ENCODE assay signal across 30 cellular contexts in the genomic region with DNA sequence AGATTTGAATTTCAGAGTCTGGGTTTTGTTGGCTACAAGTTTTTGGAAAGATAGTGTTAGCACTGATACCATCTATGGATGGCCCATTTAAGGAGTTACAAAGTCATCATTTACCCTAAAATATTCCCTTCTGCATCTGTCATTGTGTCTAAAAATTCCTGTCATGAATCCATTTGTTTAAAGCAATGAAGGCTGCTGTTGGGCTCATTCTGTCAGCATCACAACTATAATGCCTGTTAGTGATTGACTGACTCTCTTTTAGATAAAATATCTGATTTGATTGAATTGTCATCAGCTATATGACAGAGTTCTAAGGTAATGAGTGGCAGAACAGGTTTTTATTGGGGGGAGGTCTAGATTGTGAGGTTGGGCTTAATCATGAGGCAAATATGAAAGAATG.
"Had no signal": no experiment of that assay in that cellular context is flagged by ENCODE, and none has a peak within 500 bp of the region (broad histone marks: within the 10 kb centered on the region; RNA-seq: fewer than 3 reads in every experiment).

No MANE protein-coding gene starts in this region.

- DNase-seq: activated effector memory CD4-positive, alpha-beta T cell treated with anti-CD3 and anti-CD28 coated beads, Interleukin-2, amount 50 U/mL, for 16 hours; activated effector memory CD4-positive, alpha-beta T cell treated with Interleukin-2 at 50 U/mL for 16 hours; activated gamma-delta T cell; activated gamma-delta T cell treated with Interleukin-2 at 50 U/mL for 16 hours; activated naive CD4-positive, alpha-beta T cell; activated naive CD4-positive, alpha-beta T cell treated with anti-CD3 and anti-CD28 coated beads for 36 hours; activated naive CD4-positive, alpha-beta T cell treated with anti-CD3 and anti-CD28 coated beads, Interleukin-2, amount 10 ng/mL, durations not matched to agents 7 days and 5 days; activated naive CD4-positive, alpha-beta T cell treated with anti-CD3 and anti-CD28 coated beads, Interleukin-2, amount 50 U/mL, for 16 hours; activated naive CD4-positive, alpha-beta T cell treated with Interleukin-2 at 50 U/mL for 16 hours; activated naive CD8-positive, alpha-beta T cell treated with anti-CD3 and anti-CD28 coated beads for 36 hours; activated naive CD8-positive, alpha-beta T cell treated with anti-CD3 and anti-CD28 coated beads, Interleukin-2, amount 10 ng/mL, durations not matched to agents 7 days and 5 days; activated naive CD8-positive, alpha-beta T cell treated with anti-CD3 and anti-CD28 coated beads, Interleukin-2, amount 50 U/mL, for 24 hours; activated T-cell treated with anti-CD3 and anti-CD28 coated beads, Interleukin-2, amount 50 U/mL, for 1 hour; activated T-cell treated with anti-CD3 and anti-CD28 coated beads, Interleukin-2, amount 50 U/mL, for 24 hours; activated T-cell treated with anti-CD3 and anti-CD28 coated beads, Interleukin-2, amount 50 U/mL, for 4 hours; activated T-cell treated with anti-CD3 and anti-CD28 coated beads, Interleukin-2, amount 50 U/mL, for 48 hours; activated T-cell treated with anti-CD3 and anti-CD28 coated beads, Interleukin-2, amount 50 U/mL, for 72 hours; adrenal gland; amniotic stem cell; amygdala; anterior cingulate cortex; aorta; body of pancreas; brain microvascular endothelial cell; caudate nucleus; central memory CD4-positive, alpha-beta T cell; cerebellar nuclear complex had no signal

- H3K36me3 ChIP-seq: adrenal gland, ascending aorta, brain microvascular endothelial cell, breast epithelium, cardiac muscle cell had no signal

- H3K9me3 ChIP-seq: adrenal gland, ascending aorta, body of pancreas had no signal

- H3K27ac ChIP-seq: adrenal gland, ascending aorta, body of pancreas, brain microvascular endothelial cell, breast epithelium, cardiac muscle cell had no signal

- H3K27me3 ChIP-seq: adrenal gland, ascending aorta, body of pancreas, brain microvascular endothelial cell, breast epithelium, cardiac muscle cell had no signal

- H3K4me3 ChIP-seq: adrenal gland, ascending aorta, body of pancreas, breast epithelium, cardiac muscle cell had no signal
